Comparison of ENCODE assay signal across 9 cellular contexts in genomic region chr1:153355445-153356071, GRCh38. TPM values are rescaled to one million over a fixed set of nuclear protein-coding genes. Genes with fewer than 3 reads are reported as not detected.
DNase-seq lines count a peak whose midpoint lies in the region; ATAC-seq, FAIRE-seq and TF ChIP-seq lines count a peak whose summit lies in the region.
"Had no signal": no experiment of that assay in that cellular context is flagged by ENCODE, and none has a peak within 500 bp of the region (broad histone marks: within the 10 kb centered on the region; RNA-seq: fewer than 3 reads in every experiment).

No MANE protein-coding gene starts in this region.

- peaks cover 34% of the 10 kb centered on the region for H3K27me3 Mint-ChIP-seq in astrocyte (ENCODE audit: low read depth, unreplicated experiment)
- H3K27me3 Mint-ChIP-seq in stimulated activated memory B cell treated with anti-CD40 and anti-IgM and Interleukin-4, amounts not matched to agents 10 μg/mL and 1 μg/mL and 100 μg/mL, for 72 hours = peaks cover 46% of the 10 kb centered on the region

- no peak overlapping the region for H3K4me3 Mint-ChIP-seq in astrocyte (ENCODE audit: unreplicated experiment)
- no peak overlapping the region for H3K4me3 Mint-ChIP-seq in stimulated activated memory B cell treated with anti-CD40 and anti-IgM and Interleukin-4, amounts not matched to agents 10 μg/mL and 1 μg/mL and 100 μg/mL, for 72 hours

- H3K27me3 ChIP-seq in Panc1 (ENCODE audit: control insufficient read depth, insufficient read depth, low read length) (peaks cover 10% of the 10 kb centered on the region), astrocyte (ENCODE audit: insufficient read depth, low read length) (peaks cover 5% of the 10 kb centered on the region)

- no peak overlapping the region for H2AFZ ChIP-seq in astrocyte (ENCODE audit: low read depth, low read length)

- H3K36me3 ChIP-seq in Panc1 (ENCODE audit: control insufficient read depth, insufficient read depth, low read length) (no peaks in the 10 kb centered on the region), astrocyte (ENCODE audit: insufficient read depth, low read length) (no peaks in the 10 kb centered on the region)

- H3K4me3 ChIP-seq in Panc1 (ENCODE audit: low read depth in 2 of 2, low read length in 2 of 2) = no peak overlapping the region
- H3K4me3 ChIP-seq in astrocyte (ENCODE audit: insufficient read depth, low read depth, low read length) = no peak overlapping the region

- CTCF ChIA-PET in Panc1 (lab: Charles Lee) = interaction anchor here (0.6 to 1.8 kb wide), 6 partner anchors 135 to 155 kb away, joined by 3 to 24 read pairs (median 5); no protein-coding TSS in a partner anchor

- H3K9me3 Mint-ChIP-seq in astrocyte (ENCODE audit: unreplicated experiment) = no peaks in the 10 kb centered on the region
- no peaks in the 10 kb centered on the region for H3K9me3 Mint-ChIP-seq in stimulated activated memory B cell treated with anti-CD40 and anti-IgM and Interleukin-4, amounts not matched to agents 10 μg/mL and 1 μg/mL and 100 μg/mL, for 72 hours

- no peak overlapping the region for H3K9ac ChIP-seq in astrocyte (ENCODE audit: low read length)

- H3K27ac ChIP-seq in Panc1 (ENCODE audit: low read length) (no peak overlapping the region), astrocyte (ENCODE audit: low read depth, low read length) (no peak overlapping the region)

- H3K4me1 Mint-ChIP-seq in astrocyte (ENCODE audit: low read depth, unreplicated experiment) = no peaks in the 10 kb centered on the region
- H3K4me1 Mint-ChIP-seq in stimulated activated memory B cell treated with anti-CD40 and anti-IgM and Interleukin-4, amounts not matched to agents 10 μg/mL and 1 μg/mL and 100 μg/mL, for 72 hours = peaks cover 30% of the 10 kb centered on the region

- H3K4me1 ChIP-seq in Panc1 (ENCODE audit: control insufficient read depth, insufficient read depth, low read length) = 0 out of 2 replicates have a peak, but pooled peaks cover 3% of the 10 kb centered on the region
- H3K4me1 ChIP-seq in astrocyte (ENCODE audit: insufficient read depth, low read length) = no peaks in the 10 kb centered on the region

- peak; percentile 88 for TF ChIP-seq CTCF in Panc1 (IDR thresholded peaks at IDR 0.05)
- peak; percentile 24 for TF ChIP-seq CTCF in astrocyte (IDR thresholded peaks at IDR 0.05; ENCODE audit: insufficient read depth, low read depth, low read length)

- POLR2A ChIA-PET in Panc1 (lab: Charles Lee) = no interaction called here

- no peaks in the 10 kb centered on the region for H3K9me3 ChIP-seq in Panc1 (ENCODE audit: control insufficient read depth, insufficient read depth, low read depth, low read length)
- no peaks in the 10 kb centered on the region for H3K9me3 ChIP-seq in astrocyte (ENCODE audit: insufficient read depth, low read depth, low read length)

- no peaks in the 10 kb centered on the region for H3K79me2 ChIP-seq in astrocyte (ENCODE audit: insufficient read depth, low read length)

- H3K4me2 ChIP-seq in astrocyte (ENCODE audit: low read length) = no peak overlapping the region

- intact Hi-C loops in Panc1 (cut with micrococcal nuclease; ENCODE audit: unreplicated experiment) = no loop called here

- BruUV-seq in Panc1 (replicated peaks; lab: Mats Ljungman, UMichigan) = no TSS peak

- DNase-seq in DMS79 treated with DMSO at 0.1 percent for 48 hours (lab: John Stamatoyannopoulos, UW) (peak; percentile 12), DMS79 (lab: John Stamatoyannopoulos, UW) (no peak), Kasumi-1 (lab: John Stamatoyannopoulos, UW) (peak; percentile 80 to 84), Panc1 (ENCODE audit: low read depth, low spot score) (no peak), astrocyte (ENCODE audit: low read depth) (peak; percentile 25), iPS-NIHi11 (ENCODE audit: low spot score) (peak; percentile 81)

- in situ Hi-C loops in Panc1 (cut with HindIII; ENCODE audit: low pct_unique_long_range_greater_than_20kb, low sequenced_read_pairs) = loop anchor here (10.0 to 25.0 kb wide), 2 partner anchors 139 to 257 kb away; partner anchors contain the start of genes S100A14 and S100A16

- H3K27ac Mint-ChIP-seq in astrocyte (ENCODE audit: unreplicated experiment) = no peak overlapping the region
- no peak overlapping the region for H3K27ac Mint-ChIP-seq in stimulated activated memory B cell treated with anti-CD40 and anti-IgM and Interleukin-4, amounts not matched to agents 10 μg/mL and 1 μg/mL and 100 μg/mL, for 72 hours

- no peak for FAIRE-seq in astrocyte (lab: Jason Lieb, UNC)
- FAIRE-seq: A204.1 had no signal

- H3K36me3 Mint-ChIP-seq in astrocyte (ENCODE audit: low read depth, unreplicated experiment) = peaks cover 1% of the 10 kb centered on the region
- H3K36me3 Mint-ChIP-seq in stimulated activated memory B cell treated with anti-CD40 and anti-IgM and Interleukin-4, amounts not matched to agents 10 μg/mL and 1 μg/mL and 100 μg/mL, for 72 hours = no peaks in the 10 kb centered on the region

- no peaks in the 10 kb centered on the region for H4K20me1 ChIP-seq in astrocyte (ENCODE audit: insufficient read depth, low read length)

- ATAC-seq in Panc1 (peak; percentile 95), HG02623 (IDR thresholded peaks at IDR 0.05; ENCODE audit: unreplicated experiment) (no peak)
- ATAC-seq in stimulated activated memory B cell treated with anti-CD40 and anti-IgM and Interleukin-4, amounts not matched to agents 10 μg/mL and 1 μg/mL and 100 μg/mL, for 72 hours = peak; percentile 82

RNA-seq across cellular contexts. Expression of gene S100A9, which starts 2.1 kb away (rescaled TPM):
- total RNA-seq in Panc1 (2021; ENCODE audit: unreplicated experiment) (0.44 TPM), astrocyte (1.8 TPM in 1 of 2 replicates, not detected in the other)
- polyA plus RNA-seq in Panc1 (2012; ENCODE audit: insufficient read length) = not detected

RNA-seq across cellular contexts. Expression of gene PGLYRP4, which starts 6.9 kb away (rescaled TPM):
- total RNA-seq in Panc1 (2021; ENCODE audit: unreplicated experiment) (not detected), astrocyte (not detected in 2 replicates)
- not detected for polyA plus RNA-seq in Panc1 (2012; ENCODE audit: insufficient read length)

RNA-seq across cellular contexts. Expression of gene S100A12, which starts 19.9 kb away (rescaled TPM):
- not detected for total RNA-seq in Panc1 (2021; ENCODE audit: unreplicated experiment)
- not detected for polyA plus RNA-seq in Panc1 (2012; ENCODE audit: insufficient read length)
- not detected in 2 replicates for total RNA-seq in astrocyte

RNA-seq across cellular contexts. Expression of gene S100A8, which starts 35.3 kb away (rescaled TPM):
- total RNA-seq in Panc1 (2021; ENCODE audit: unreplicated experiment) (not detected), astrocyte (not detected in 2 replicates)
- polyA plus RNA-seq in Panc1 (2012; ENCODE audit: insufficient read length) = not detected

RNA-seq across cellular contexts. Expression of gene PGLYRP3, which starts 42.8 kb away (rescaled TPM):
- total RNA-seq in Panc1 (2021; ENCODE audit: unreplicated experiment) = not detected
- polyA plus RNA-seq in Panc1 (2012; ENCODE audit: insufficient read length) = not detected
- total RNA-seq in astrocyte = not detected in 2 replicates

Comparison
In these comparisons a context has a peak if more than half of its experiments do, and no peak if none do; other contexts are left out.
1. DNase-seq: peak in DMS79 treated with DMSO at 0.1 percent for 48 hours (single experiment), Kasumi-1 (2 of 2), astrocyte (single experiment) and iPS-NIHi11 (single experiment); none in DMS79 (single experiment) and Panc1 (single experiment).